Comparison of ENCODE assay signal across 13 cellular contexts in genomic region chr14:68135566-68135965, GRCh38.
DNase-seq lines count a peak whose midpoint lies in the region; ATAC-seq and TF ChIP-seq lines count a peak whose summit lies in the region.
"Had no signal": no experiment of that assay in that cellular context is flagged by ENCODE, and none has a peak within 500 bp of the region (broad histone marks: within the 10 kb centered on the region; RNA-seq: fewer than 3 reads in every experiment).

No MANE protein-coding gene starts in this region.

- TF ChIP-seq CTCF in foreskin keratinocyte (conservative IDR thresholded peaks at IDR 0.05) = no peak

- H3K4me3 ChIP-seq in GM23248 (no peak overlapping the region; the same call in 1 of the 2 replicates), skeletal muscle tissue (ENCODE audit: low read length in 3 of 3) (no peak overlapping the region)

- H3K27me3 ChIP-seq in GM23248 (replicated peaks; ENCODE audit: insufficient read depth) (no peaks in the 10 kb centered on the region), foreskin keratinocyte (no peaks in the 10 kb centered on the region), skeletal muscle tissue (ENCODE audit: control insufficient read depth in 3 of 3, insufficient read depth in 3 of 3, low read length in 3 of 3) (no peaks in the 10 kb centered on the region)

- H3K79me2 ChIP-seq in GM23248 (ENCODE audit: insufficient read depth) = no peaks in the 10 kb centered on the region

- no peaks in the 10 kb centered on the region for H3K9me3 ChIP-seq in GM23248 (ENCODE audit: low read depth)
- no peaks in the 10 kb centered on the region for H3K9me3 ChIP-seq in skeletal muscle tissue (ENCODE audit: control insufficient read depth in 3 of 3, low read length in 3 of 3)

- H2AFZ ChIP-seq in GM23248 = peak overlapping the region; percentile 6

- WGBS in GM23248 (ENCODE audit: low coverage in 1 of 2, low lambda C conversion rate in 2 of 2, missing lambda C conversion rate in 2 of 2), 2 experiments = 17 to 20% methylated on average over 2 of the region's 2 CpGs

- H3K9ac ChIP-seq in GM23248 (0 out of 2 replicates have a peak overlapping the region, but pooled peaks have one; percentile 28), skeletal muscle tissue (ENCODE audit: low read depth in 1 of 3, low read length in 3 of 3) (no peak overlapping the region)

- H3K27ac ChIP-seq in GM23248 = peak overlapping the region; percentile 65
- H3K27ac ChIP-seq in foreskin keratinocyte = peak overlapping the region; percentile 83
- H3K27ac ChIP-seq in skeletal muscle tissue (ENCODE audit: low read depth, low read length) = peak overlapping the region; percentile 31

- H3F3A ChIP-seq in GM23248 (ENCODE audit: insufficient read depth) = peaks cover 33% of the 10 kb centered on the region

- H3K36me3 ChIP-seq in GM23248 (ENCODE audit: low read depth) (no peaks in the 10 kb centered on the region), skeletal muscle tissue (ENCODE audit: control insufficient read depth in 3 of 3, insufficient read depth in 3 of 3, low read length in 3 of 3) (no peaks in the 10 kb centered on the region)

- no peak for ATAC-seq in foreskin keratinocyte
- ATAC-seq: activated CD8-positive, alpha-beta T cell treated with anti-CD3 and anti-CD28 coated beads, Interleukin-2, amount 10 ng/mL, durations not matched to agents 7 days and 5 days; stimulated activated naive CD8-positive, alpha-beta T cell treated with anti-CD3 and anti-CD28 coated beads, Interleukin-15, Interleukin-2, amounts not matched to agents 100 U/mL and 50 U/mL, for 24 hours had no signal

- no peaks in the 10 kb centered on the region for H3K9me2 ChIP-seq in GM23248 (ENCODE audit: insufficient read depth)

- in situ Hi-C loops in GM23248 (cut with MboI) = no loop called here

- H3K4me2 ChIP-seq in GM23248 (ENCODE audit: unreplicated experiment) = peak overlapping the region; percentile 65

- peaks cover 49% of the 10 kb centered on the region for H3K4me1 ChIP-seq in GM23248 (ENCODE audit: insufficient read depth)
- H3K4me1 ChIP-seq in foreskin keratinocyte = peaks cover 42% of the 10 kb centered on the region
- H3K4me1 ChIP-seq in skeletal muscle tissue (ENCODE audit: control insufficient read depth in 3 of 3, insufficient read depth in 3 of 3, low read length in 3 of 3) = peaks cover 18 to 19% (median 18%) of the 10 kb centered on the region in 3 donors

- H4K20me1 ChIP-seq in GM23248 (ENCODE audit: insufficient read depth) = no peaks in the 10 kb centered on the region

- DNase-seq in GM23248 = peak; percentile 73
- peak; percentile 32 for DNase-seq in amniotic epithelial cell (ENCODE audit: low read depth)
- DNase-seq in foreskin keratinocyte = peak; percentile 84 to 89
- DNase-seq in COLO829 (ENCODE audit: low spot score) = no peak
- DNase-seq in NCI-H2107 (lab: John Stamatoyannopoulos, UW) = no peak
- no peak for DNase-seq in activated CD4-positive, alpha-beta T cell treated with anti-CD3 and anti-CD28 coated beads, Interleukin-2, amount 50 U/mL, for 4 hours
- no peak for DNase-seq in H4 (ENCODE audit: low spot score)
- DNase-seq: activated CD8-positive, alpha-beta T cell treated with anti-CD3 and anti-CD28 coated beads, Interleukin-2, amount 10 ng/mL, durations not matched to agents 7 days and 5 days; amygdala; KBM-7; NCI-H446; stimulated activated naive CD8-positive, alpha-beta T cell treated with anti-CD3 and anti-CD28 coated beads, Interleukin-15, Interleukin-2, amounts not matched to agents 100 U/mL and 50 U/mL, for 24 hours had no signal

Comparison
In these comparisons a context has a peak if more than half of its experiments do, and no peak if none do; other contexts are left out.
1. DNase-seq: peak in GM23248 (single experiment), amniotic epithelial cell (single experiment) and foreskin keratinocyte (2 of 2); none in COLO829 (single experiment), NCI-H2107 (single experiment), activated CD4-positive, alpha-beta T cell treated with anti-CD3 and anti-CD28 coated beads, Interleukin-2, amount 50 U/mL, for 4 hours (0 of 2) and H4 (single experiment).
2. H3K27ac ChIP-seq: peak in every context shown above with its lines; median percentile 83 in foreskin keratinocyte; 65 in GM23248; 31 in skeletal muscle tissue.